8 cellular contexts compared by ENCODE assay signal in genomic region chr16:24538756-24539294, GRCh38. TPM values are rescaled to one million over a fixed set of nuclear protein-coding genes. Genes with fewer than 3 reads are reported as not detected.
DNase-seq lines count a peak whose midpoint lies in the region; ATAC-seq and TF ChIP-seq lines count a peak whose summit lies in the region.

No MANE protein-coding gene starts in this region.

- CTCF ChIA-PET in activated CD4-positive, alpha-beta memory T cell treated with anti-CD3 and anti-CD28 coated beads for 36 hours (lab: Charles Lee): interaction anchor here (0.6 to 3.7 kb wide), 3 partner anchors 11 to 34 kb away, joined by 3 to 20 read pairs (median 3); no protein-coding TSS in a partner anchor

- no peaks in the 10 kb centered on the region for H3K9me3 ChIP-seq in MM.1S (replicated peaks; ENCODE audit: insufficient read depth, low read length)
- H3K9me3 ChIP-seq in cardiac muscle cell (ENCODE audit: low read depth): no peaks in the 10 kb centered on the region

- H3K27me3 Mint-ChIP-seq in activated T-cell treated with anti-CD3 and anti-CD28 coated beads, Interleukin-2, amount 50 U/mL, for 4 hours (ENCODE audit: low read depth): no peaks in the 10 kb centered on the region
- H3K27me3 Mint-ChIP-seq in activated CD4-positive, alpha-beta memory T cell treated with anti-CD3 and anti-CD28 coated beads for 36 hours: no peaks in the 10 kb centered on the region

- H3K9ac ChIP-seq in MM.1S (ENCODE audit: low read length) (peak overlapping the region; percentile 100), rectal smooth muscle tissue (ENCODE audit: low read length) (peak overlapping the region; percentile 56)

- peaks cover 19% of the 10 kb centered on the region for H3K36me3 Mint-ChIP-seq in activated T-cell treated with anti-CD3 and anti-CD28 coated beads, Interleukin-2, amount 50 U/mL, for 4 hours (ENCODE audit: insufficient read depth)
- peaks cover 29% of the 10 kb centered on the region for H3K36me3 Mint-ChIP-seq in activated CD4-positive, alpha-beta memory T cell treated with anti-CD3 and anti-CD28 coated beads for 36 hours

- H3K27me3 ChIP-seq in MM.1S (replicated peaks; ENCODE audit: insufficient read depth, low read length): no peaks in the 10 kb centered on the region
- no peaks in the 10 kb centered on the region for H3K27me3 ChIP-seq in cardiac muscle cell
- H3K27me3 ChIP-seq in rectal smooth muscle tissue (ENCODE audit: control insufficient read depth, insufficient read depth, low read length): no peaks in the 10 kb centered on the region

- H3K4me3 ChIP-seq in MM.1S (ENCODE audit: low read length): peak overlapping the region; percentile 96
- peak overlapping the region; percentile 87 for H3K4me3 ChIP-seq in cardiac muscle cell
- H3K4me3 ChIP-seq in rectal smooth muscle tissue (ENCODE audit: low read length): peak overlapping the region; percentile 98

- H3K27ac ChIP-seq in MM.1S (ENCODE audit: low read length) (peak overlapping the region; percentile 99; the same call in 1 of the 2 replicates), cardiac muscle cell (peak overlapping the region; percentile 56), rectal smooth muscle tissue (ENCODE audit: low read depth, low read length) (peak overlapping the region; percentile 100)

- TF ChIP-seq CTCF in MM.1S (IDR thresholded peaks at IDR 0.05; ENCODE audit: low read length) (no peak), cardiac muscle cell (IDR thresholded peaks at IDR 0.05; ENCODE audit: low read depth, low read length) (no peak)

- peaks cover 44% of the 10 kb centered on the region for H3K79me2 ChIP-seq in MM.1S (ENCODE audit: low read length)

- peaks cover 15% of the 10 kb centered on the region for H3F3A ChIP-seq in MM.1S (ENCODE audit: insufficient read depth, low read length)

- H3K4me1 ChIP-seq in MM.1S (ENCODE audit: low read length) (peaks cover 9% of the 10 kb centered on the region), cardiac muscle cell (ENCODE audit: low read depth) (peaks cover 21% of the 10 kb centered on the region), rectal smooth muscle tissue (ENCODE audit: control insufficient read depth, insufficient read depth, low read length) (peaks cover 22% of the 10 kb centered on the region)

- POLR2A ChIA-PET in activated CD4-positive, alpha-beta memory T cell treated with anti-CD3 and anti-CD28 coated beads for 36 hours (lab: Charles Lee): interaction anchor here (0.6 to 2.4 kb wide), 4 partner anchors 13 to 192 kb away, joined by 3 to 7 read pairs (median 4); no protein-coding TSS in a partner anchor

- H2AFZ ChIP-seq in MM.1S (ENCODE audit: low read length): peak overlapping the region; percentile 95

- peak overlapping the region; percentile 99 for H3K4me3 Mint-ChIP-seq in activated T-cell treated with anti-CD3 and anti-CD28 coated beads, Interleukin-2, amount 50 U/mL, for 4 hours
- H3K4me3 Mint-ChIP-seq in activated CD4-positive, alpha-beta memory T cell treated with anti-CD3 and anti-CD28 coated beads for 36 hours: peak overlapping the region; percentile 100

- intact Hi-C loops in activated CD4-positive, alpha-beta memory T cell treated with anti-CD3 and anti-CD28 coated beads for 36 hours (cut with micrococcal nuclease): loop anchor here (1.0 to 5.0 kb wide), 4 partner anchors 129 to 718 kb away; partner anchors contain the start of genes TNRC6A and ZKSCAN2

- 0 out of 2 replicates have a peak, but pooled peaks cover 3% of the 10 kb centered on the region for H3K36me3 ChIP-seq in MM.1S (replicated peaks; ENCODE audit: insufficient read depth, low read length)
- H3K36me3 ChIP-seq in cardiac muscle cell: no peaks in the 10 kb centered on the region
- H3K36me3 ChIP-seq in rectal smooth muscle tissue (ENCODE audit: control insufficient read depth, insufficient read depth, low read length): no peaks in the 10 kb centered on the region

- no peak for ATAC-seq in activated T-cell treated with anti-CD3 and anti-CD28 coated beads, Interleukin-2, amount 50 U/mL, for 4 hours
- ATAC-seq in GM19324 (IDR thresholded peaks at IDR 0.05; ENCODE audit: low FRiP score, unreplicated experiment) (no peak), HG02623 (IDR thresholded peaks at IDR 0.05; ENCODE audit: unreplicated experiment) (no peak)

- H3K9me3 Mint-ChIP-seq in activated T-cell treated with anti-CD3 and anti-CD28 coated beads, Interleukin-2, amount 50 U/mL, for 4 hours: no peaks in the 10 kb centered on the region
- H3K9me3 Mint-ChIP-seq in activated CD4-positive, alpha-beta memory T cell treated with anti-CD3 and anti-CD28 coated beads for 36 hours: no peaks in the 10 kb centered on the region

- peaks cover 15% of the 10 kb centered on the region for H4K20me1 ChIP-seq in MM.1S (ENCODE audit: insufficient read depth, low read length)

- H3K9me2 ChIP-seq in MM.1S (replicated peaks; ENCODE audit: insufficient read depth, low read length): no peaks in the 10 kb centered on the region

- peak; percentile 10 for DNase-seq in activated T-cell treated with anti-CD3 and anti-CD28 coated beads, Interleukin-2, amount 50 U/mL, for 4 hours
- DNase-seq in activated T-cell treated with anti-CD3 and anti-CD28 coated beads for 4 hours (no peak), MM.1S (no peak), cardiac muscle cell (ENCODE audit: low read depth in 1 of 2, low spot score in 1 of 2) (no peak)
- no peak for DNase-seq in activated CD4-positive, alpha-beta memory T cell treated with anti-CD3 and anti-CD28 coated beads for 36 hours

- peak overlapping the region; percentile 100 for H3K27ac Mint-ChIP-seq in activated CD4-positive, alpha-beta memory T cell treated with anti-CD3 and anti-CD28 coated beads for 36 hours

- peaks cover 22% of the 10 kb centered on the region for H3K4me1 Mint-ChIP-seq in activated T-cell treated with anti-CD3 and anti-CD28 coated beads, Interleukin-2, amount 50 U/mL, for 4 hours (ENCODE audit: low read depth)
- peaks cover 13% of the 10 kb centered on the region for H3K4me1 Mint-ChIP-seq in activated CD4-positive, alpha-beta memory T cell treated with anti-CD3 and anti-CD28 coated beads for 36 hours (ENCODE audit: low read depth)

- H3K4me2 ChIP-seq in MM.1S (ENCODE audit: low read depth, low read length): peak overlapping the region; percentile 84

RNA-seq across cellular contexts. Expression of gene RBBP6, which starts 0.5 kb away (rescaled TPM):
- 10 to 100 TPM; 61.8 to 74.9 (median 73.9) TPM for total RNA-seq in activated T-cell treated with anti-CD3 and anti-CD28 coated beads, Interleukin-2, amount 50 U/mL, for 4 hours
- 10 to 100 TPM; 74.6 to 76.1 TPM for total RNA-seq in activated CD4-positive, alpha-beta memory T cell treated with anti-CD3 and anti-CD28 coated beads for 36 hours
- 79.3 and 145 TPM in 2 replicates for total RNA-seq in cardiac muscle cell
- polyA plus RNA-seq in cardiac muscle cell: 82.5 and 116 TPM in 2 replicates
